Comparison of ENCODE assay signal across 10 cellular contexts in the genomic region with DNA sequence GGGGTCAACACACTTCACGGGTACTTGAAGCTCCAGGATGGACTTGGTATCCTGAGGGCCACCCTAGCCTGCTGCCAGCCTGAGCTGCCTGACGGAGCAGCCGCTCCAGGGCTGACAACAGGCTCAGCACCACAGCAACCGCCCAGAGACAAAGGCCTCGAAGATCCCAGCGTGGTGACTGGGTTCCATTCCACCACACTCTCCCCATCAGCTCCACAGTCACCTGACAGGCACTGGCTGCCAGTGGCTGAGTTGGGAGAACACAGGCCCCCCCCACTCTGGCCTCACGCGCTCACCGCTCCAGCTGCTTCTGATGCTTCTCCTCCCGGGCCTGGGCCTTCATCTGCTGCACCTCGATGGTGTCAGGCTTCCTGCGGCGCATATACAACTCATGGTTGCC. TPM values are rescaled to one million over a fixed set of nuclear protein-coding genes. Genes with fewer than 3 reads are reported as not detected.
A peak's percentile ranks its signal among the peaks of the same experiment; 100 is the strongest.
DNase-seq lines count a peak whose midpoint lies in the region; ATAC-seq and TF ChIP-seq lines count a peak whose summit lies in the region.
"Had no signal": no experiment of that assay in that cellular context is flagged by ENCODE, and none has a peak within 500 bp of the region (broad histone marks: within the 10 kb centered on the region; RNA-seq: fewer than 3 reads in every experiment).

No MANE protein-coding gene starts in this region.

- 77% methylated on average over 4 of the region's 13 CpGs for WGBS in right lobe of liver (ENCODE audit: insufficient coverage, low coverage, low lambda C conversion rate, missing lambda C conversion rate)

- TF ChIP-seq CTCF in Calu3 (IDR thresholded peaks at IDR 0.05; ENCODE audit: unreplicated experiment) (no peak), natural killer cell (IDR thresholded peaks at IDR 0.05) (no peak), right lobe of liver (IDR thresholded peaks at IDR 0.05) (no peak)

- ATAC-seq in natural killer cell: no peak
- no peak for ATAC-seq in right lobe of liver

- H3K9me3 Mint-ChIP-seq in Calu3 (ENCODE audit: low read depth, unreplicated experiment) (no peaks in the 10 kb centered on the region), natural killer cell (no peaks in the 10 kb centered on the region)

- H3K36me3 ChIP-seq in SJCRH30: peaks cover 27% of the 10 kb centered on the region
- H3K36me3 ChIP-seq in right lobe of liver: peaks cover 10 to 90% (median 44%) of the 10 kb centered on the region in 4 donors

- no peak overlapping the region for H3K4me3 Mint-ChIP-seq in Calu3 (ENCODE audit: low read depth, unreplicated experiment)
- no peak overlapping the region for H3K4me3 Mint-ChIP-seq in natural killer cell

- TF ChIP-seq POLR2A in right lobe of liver (IDR thresholded peaks at IDR 0.05): no peak

- H3K36me3 Mint-ChIP-seq in Calu3 (ENCODE audit: insufficient read depth, unreplicated experiment) (peaks cover 100% of the 10 kb centered on the region), natural killer cell (peaks cover 29% of the 10 kb centered on the region)

- H3K9me3 ChIP-seq in SJCRH30 (replicated peaks) (no peaks in the 10 kb centered on the region), right lobe of liver (no peaks in the 10 kb centered on the region)

- CTCF ChIA-PET in Calu3 (lab: Charles Lee): no interaction called here

- no peaks in the 10 kb centered on the region for H3K27me3 Mint-ChIP-seq in Calu3 (ENCODE audit: unreplicated experiment)
- no peaks in the 10 kb centered on the region for H3K27me3 Mint-ChIP-seq in natural killer cell (ENCODE audit: low read depth in 2 of 2)

- no TSS peak for BruUV-seq in Calu3 (replicated peaks; lab: Mats Ljungman, UMichigan)

- H3K27ac ChIP-seq in SJCRH30: peak overlapping the region; percentile 35
- peak overlapping the region; percentile 92 for H3K27ac ChIP-seq in epithelial cell of prostate
- no peak overlapping the region for H3K27ac ChIP-seq in right lobe of liver

- H3K27me3 ChIP-seq in SJCRH30 (no peaks in the 10 kb centered on the region), right lobe of liver (no peaks in the 10 kb centered on the region)

- H3K4me1 Mint-ChIP-seq in Calu3 (ENCODE audit: low read depth, unreplicated experiment) (peaks cover 80% of the 10 kb centered on the region), natural killer cell (peaks cover 32 to 45% of the 10 kb centered on the region in 2 donors)

- H3K27ac Mint-ChIP-seq in Calu3 (ENCODE audit: unreplicated experiment): peak overlapping the region; percentile 57
- H3K27ac Mint-ChIP-seq in natural killer cell: peak overlapping the region; percentile 84 to 87

- H3K4me3 ChIP-seq in SJCRH30 (no peak overlapping the region), right lobe of liver (no peak overlapping the region)

- intact Hi-C loops in Calu3 (cut with micrococcal nuclease; ENCODE audit: unreplicated experiment): no loop called here
- intact Hi-C loops in natural killer cell (cut with micrococcal nuclease): no loop called here
- intact Hi-C loops in right lobe of liver (cut with DNase I): no loop called here

- no peaks in the 10 kb centered on the region for H3K4me1 ChIP-seq in SJCRH30
- no peaks in the 10 kb centered on the region for H3K4me1 ChIP-seq in right lobe of liver

- DNase-seq in Calu3 (no peak), SJCRH30 (peak; percentile 29 to 38), epithelial cell of prostate (ENCODE audit: low read depth, low spot score) (no peak), natural killer cell (no peak), SIG-M5 (lab: John Stamatoyannopoulos, UW) (no peak), right lobe of liver (no peak), NK-92 (lab: John Stamatoyannopoulos, UW; ENCODE audit: unreplicated experiment) (no peak)
- DNase-seq: activated T-cell treated with anti-CD3 and anti-CD28 coated beads, Interleukin-2, amount 50 U/mL, for 48 hours; dermis blood vessel endothelial cell; NCI-H1417 had no signal

RNA-seq across cellular contexts. Expression of a gene that starts 48.2 kb away (rescaled TPM):
- total RNA-seq in Calu3 (2022): 935 and 954 TPM in 2 replicates
- 41.9 and 44.6 TPM in 2 replicates for total RNA-seq in SJCRH30 (2014; rRNA removed; shearing (Covaris generic))
- total RNA-seq in natural killer cell: 100 to 1,000 TPM; 119 to 157 (median 133) TPM
- total RNA-seq in right lobe of liver: 100 to 1,000 TPM in 1 of 6 experiments, 10 to 100 TPM in 5; 26.4 to 161 (median 35.9) TPM

Comparison
In these comparisons a context has a peak if more than half of its experiments do, and no peak if none do; other contexts are left out.
1. DNase-seq: peak in SJCRH30 (2 of 2); none in Calu3 (single experiment), epithelial cell of prostate (single experiment), natural killer cell (single experiment), SIG-M5 (single experiment), right lobe of liver (0 of 3) and NK-92 (single experiment).
2. H3K27ac ChIP-seq: peak in SJCRH30 (single experiment) and epithelial cell of prostate (single experiment); none in right lobe of liver (0 of 3).